ENCODE assay signal across 1 cellular context in the genomic region with DNA sequence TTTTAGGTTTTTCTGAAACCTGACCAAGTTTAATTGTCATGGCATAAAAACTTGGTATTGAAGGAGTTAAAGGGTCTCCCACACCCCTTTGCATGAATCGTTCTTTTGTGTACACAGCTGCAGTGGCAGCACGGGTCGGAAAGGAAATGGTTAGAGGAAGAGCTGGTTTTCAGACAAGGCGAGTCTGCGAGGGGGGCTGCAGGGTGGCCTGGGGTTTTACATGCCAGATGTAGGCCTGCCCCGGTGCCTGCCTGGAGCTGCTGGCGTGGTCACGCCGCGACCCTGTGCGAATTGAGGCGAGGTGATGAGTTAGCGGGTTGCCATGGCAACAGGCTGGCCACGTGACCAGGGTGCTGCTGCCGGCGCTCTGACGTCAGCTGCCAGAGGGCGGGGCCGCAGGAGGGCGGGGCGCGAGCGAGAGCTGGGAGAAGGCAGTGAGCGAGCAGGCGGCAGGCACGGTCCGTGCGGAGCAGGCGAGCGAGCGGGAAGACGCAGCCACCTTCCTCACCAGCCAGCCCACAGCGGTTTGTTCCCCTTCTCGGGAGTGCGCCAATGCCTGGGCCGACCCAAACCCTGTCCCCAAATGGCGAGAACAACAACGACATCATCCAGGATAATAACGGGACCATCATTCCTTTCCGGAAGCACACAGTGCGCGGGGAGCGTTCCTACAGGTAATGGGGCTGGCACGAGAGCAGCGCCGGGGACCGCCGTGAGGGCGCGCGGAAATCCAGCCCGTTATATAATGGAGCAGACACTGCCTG.
A peak's percentile ranks its signal among the peaks of the same experiment; 100 is the strongest.
TF ChIP-seq lines count a peak whose summit lies in the region.

TSS of gene MAPRE2 (plus strand) at position 426 of the 764 bp plus-strand sequence. CDS start at position 553, 127 bp downstream.

TF ChIP-seq in HepG2, 621 proteins besides CTCF, POLR2A, EP300 and RAD21 (continued from another document and continues in another):
- TF ChIP-seq, protein P1, sequence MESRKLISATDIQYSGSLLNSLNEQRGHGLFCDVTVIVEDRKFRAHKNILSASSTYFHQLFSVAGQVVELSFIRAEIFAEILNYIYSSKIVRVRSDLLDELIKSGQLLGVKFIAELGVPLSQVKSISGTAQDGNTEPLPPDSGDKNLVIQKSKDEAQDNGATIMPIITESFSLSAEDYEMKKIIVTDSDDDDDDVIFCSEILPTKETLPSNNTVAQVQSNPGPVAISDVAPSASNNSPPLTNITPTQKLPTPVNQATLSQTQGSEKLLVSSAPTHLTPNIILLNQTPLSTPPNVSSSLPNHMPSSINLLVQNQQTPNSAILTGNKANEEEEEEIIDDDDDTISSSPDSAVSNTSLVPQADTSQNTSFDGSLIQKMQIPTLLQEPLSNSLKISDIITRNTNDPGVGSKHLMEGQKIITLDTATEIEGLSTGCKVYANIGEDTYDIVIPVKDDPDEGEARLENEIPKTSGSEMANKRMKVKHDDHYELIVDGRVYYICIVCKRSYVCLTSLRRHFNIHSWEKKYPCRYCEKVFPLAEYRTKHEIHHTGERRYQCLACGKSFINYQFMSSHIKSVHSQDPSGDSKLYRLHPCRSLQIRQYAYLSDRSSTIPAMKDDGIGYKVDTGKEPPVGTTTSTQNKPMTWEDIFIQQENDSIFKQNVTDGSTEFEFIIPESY (CRISPR knock-in tag; IDR thresholded peaks at IDR 0.05) = no peak
- TF ChIP-seq ISL2 (CRISPR knock-in tag; IDR thresholded peaks at IDR 0.05) (no peak), DBP (CRISPR knock-in tag; IDR thresholded peaks at IDR 0.05; ENCODE audit: not compliant biosample characterization) (no peak), CENPX (CRISPR knock-in tag; IDR thresholded peaks at IDR 0.05) (no peak), HNF1A (IDR thresholded peaks at IDR 0.05; ENCODE audit: low read depth) (no peak; the same call in 1 of the 2 replicates), HNF1A (CRISPR knock-in tag; IDR thresholded peaks at IDR 0.05; ENCODE audit: borderline replicate concordance) (no peak), REXO4 (CRISPR knock-in tag; IDR thresholded peaks at IDR 0.05; ENCODE audit: borderline replicate concordance) (no peak), MAFK (conservative IDR thresholded peaks at IDR 0.05 in 1 of 2, IDR thresholded peaks at IDR 0.05 in 1 of 2; ENCODE audit: low read length in 2 of 2) (no peak; a peak in 1 of 4 replicates), RFXAP (CRISPR knock-in tag; IDR thresholded peaks at IDR 0.05; ENCODE audit: borderline replicate concordance) (peak; percentile 97), ZC3H13 (CRISPR knock-in tag; IDR thresholded peaks at IDR 0.05) (peak; percentile 81; the same call in 1 of the 2 replicates), ATF7 (IDR thresholded peaks at IDR 0.05) (no peak), ATF7 (CRISPR knock-in tag; IDR thresholded peaks at IDR 0.05) (peak; percentile 81), ZNF441 (CRISPR knock-in tag; IDR thresholded peaks at IDR 0.05; ENCODE audit: borderline replicate concordance) (peak; percentile 82; the same call in 1 of the 2 replicates), SNRNP70 (IDR thresholded peaks at IDR 0.05; ENCODE audit: low read depth, low read length) (no peak), ZNF891 (CRISPR knock-in tag; IDR thresholded peaks at IDR 0.05) (no peak), HMG20A (CRISPR knock-in tag; IDR thresholded peaks at IDR 0.05; ENCODE audit: borderline replicate concordance) (no peak), ZNF720 (CRISPR knock-in tag; IDR thresholded peaks at IDR 0.05) (no peak), ZNF567 (CRISPR knock-in tag; IDR thresholded peaks at IDR 0.05; ENCODE audit: borderline replicate concordance) (no peak), CBX2 (IDR thresholded peaks at IDR 0.05; ENCODE audit: low read depth, low read length) (no peak), CBX2 (CRISPR knock-in tag; IDR thresholded peaks at IDR 0.05; ENCODE audit: low read depth) (0 out of 2 replicates have a peak, but pooled peaks have one; percentile 27), ZNF841 (CRISPR knock-in tag; IDR thresholded peaks at IDR 0.05; ENCODE audit: borderline replicate concordance) (no peak; the same call in 1 of the 2 replicates), ZNF20 (CRISPR knock-in tag; IDR thresholded peaks at IDR 0.05) (no peak), POLR2G (IDR thresholded peaks at IDR 0.05; ENCODE audit: low read depth, low read length) (peak; percentile 90), ZNF878 (CRISPR knock-in tag; IDR thresholded peaks at IDR 0.05) (no peak), CC2D1A (CRISPR knock-in tag; IDR thresholded peaks at IDR 0.05) (no peak), CBX5 (CRISPR knock-in tag; IDR thresholded peaks at IDR 0.05; ENCODE audit: borderline replicate concordance) (peak; percentile 65; the same call in 1 of the 2 replicates), TOPORS (CRISPR knock-in tag; IDR thresholded peaks at IDR 0.05) (peak; percentile 77), HOXA5 (CRISPR knock-in tag; IDR thresholded peaks at IDR 0.05) (0 out of 2 replicates have a peak, but pooled peaks have one; percentile 43), SP1 (IDR thresholded peaks at IDR 0.05) (no peak), SP1 (CRISPR knock-in tag; IDR thresholded peaks at IDR 0.05) (peak; percentile 89), TEAD3 (CRISPR knock-in tag; optimal IDR thresholded peaks at IDR 0.05; ENCODE audit: borderline replicate concordance) (peak; percentile 36), ZFP1 (CRISPR knock-in tag; IDR thresholded peaks at IDR 0.05) (no peak), MZF1 (CRISPR knock-in tag; IDR thresholded peaks at IDR 0.05; ENCODE audit: borderline replicate concordance) (no peak), ZNF136 (CRISPR knock-in tag; IDR thresholded peaks at IDR 0.05; ENCODE audit: low read depth) (no peak), ZNF670 (CRISPR knock-in tag; IDR thresholded peaks at IDR 0.05; ENCODE audit: borderline replicate concordance) (peak; percentile 86; the same call in 1 of the 2 replicates), GPN1 (CRISPR knock-in tag; IDR thresholded peaks at IDR 0.05; ENCODE audit: borderline replicate concordance) (no peak), CHD4 (IDR thresholded peaks at IDR 0.05; ENCODE audit: borderline replicate concordance, low read length) (no peak), ZNF546 (CRISPR knock-in tag; conservative IDR thresholded peaks at IDR 0.05) (no peak), ARID2 (CRISPR knock-in tag; IDR thresholded peaks at IDR 0.05; ENCODE audit: borderline replicate concordance) (peak; percentile 86), ZNF557 (CRISPR knock-in tag; IDR thresholded peaks at IDR 0.05) (no peak), ZNF619 (CRISPR knock-in tag; IDR thresholded peaks at IDR 0.05) (peak; percentile 57; the same call in 1 of the 2 replicates), HDAC6 (IDR thresholded peaks at IDR 0.05; ENCODE audit: low read depth, low read length) (no peak), SALL1 (CRISPR knock-in tag; IDR thresholded peaks at IDR 0.05) (peak; percentile 85), CSRNP2 (CRISPR knock-in tag; conservative IDR thresholded peaks at IDR 0.05; ENCODE audit: low read depth) (no peak), ETV5 (CRISPR knock-in tag; IDR thresholded peaks at IDR 0.05; ENCODE audit: borderline replicate concordance) (no peak; the same call in 1 of the 2 replicates), AGO1 (IDR thresholded peaks at IDR 0.05; ENCODE audit: low read depth, low read length, poor library complexity, severe bottlenecking) (no peak)
- TF ChIP-seq, protein P2, sequence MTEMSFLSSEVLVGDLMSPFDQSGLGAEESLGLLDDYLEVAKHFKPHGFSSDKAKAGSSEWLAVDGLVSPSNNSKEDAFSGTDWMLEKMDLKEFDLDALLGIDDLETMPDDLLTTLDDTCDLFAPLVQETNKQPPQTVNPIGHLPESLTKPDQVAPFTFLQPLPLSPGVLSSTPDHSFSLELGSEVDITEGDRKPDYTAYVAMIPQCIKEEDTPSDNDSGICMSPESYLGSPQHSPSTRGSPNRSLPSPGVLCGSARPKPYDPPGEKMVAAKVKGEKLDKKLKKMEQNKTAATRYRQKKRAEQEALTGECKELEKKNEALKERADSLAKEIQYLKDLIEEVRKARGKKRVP (CRISPR knock-in tag; IDR thresholded peaks at IDR 0.05) = peak in 1 of 2 experiments; percentile 28; a peak in 1 of 4 replicates
- TF ChIP-seq, protein P3, sequence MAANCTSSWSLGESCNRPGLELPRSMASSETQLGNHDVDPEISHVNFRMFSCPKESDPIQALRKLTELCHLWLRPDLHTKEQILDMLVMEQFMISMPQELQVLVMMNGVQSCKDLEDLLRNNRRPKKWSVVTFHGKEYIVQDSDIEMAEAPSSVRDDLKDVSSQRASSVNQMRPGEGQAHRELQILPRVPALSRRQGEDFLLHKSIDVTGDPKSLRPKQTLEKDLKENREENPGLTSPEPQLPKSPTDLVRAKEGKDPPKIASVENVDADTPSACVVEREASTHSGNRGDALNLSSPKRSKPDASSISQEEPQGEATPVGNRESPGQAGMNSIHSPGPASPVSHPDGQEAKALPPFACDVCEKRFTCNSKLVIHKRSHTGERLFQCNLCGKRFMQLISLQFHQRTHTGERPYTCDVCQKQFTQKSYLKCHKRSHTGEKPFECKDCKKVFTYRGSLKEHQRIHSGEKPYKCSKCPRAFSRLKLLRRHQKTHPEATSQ (CRISPR knock-in tag; IDR thresholded peaks at IDR 0.05; ENCODE audit: borderline replicate concordance) = no peak; the same call in 1 of the 2 replicates
- TF ChIP-seq, protein P4, sequence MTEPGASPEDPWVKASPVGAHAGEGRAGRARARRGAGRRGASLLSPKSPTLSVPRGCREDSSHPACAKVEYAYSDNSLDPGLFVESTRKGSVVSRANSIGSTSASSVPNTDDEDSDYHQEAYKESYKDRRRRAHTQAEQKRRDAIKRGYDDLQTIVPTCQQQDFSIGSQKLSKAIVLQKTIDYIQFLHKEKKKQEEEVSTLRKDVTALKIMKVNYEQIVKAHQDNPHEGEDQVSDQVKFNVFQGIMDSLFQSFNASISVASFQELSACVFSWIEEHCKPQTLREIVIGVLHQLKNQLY (CRISPR knock-in tag; IDR thresholded peaks at IDR 0.05) = peak; percentile 90
- TF ChIP-seq, protein P5, sequence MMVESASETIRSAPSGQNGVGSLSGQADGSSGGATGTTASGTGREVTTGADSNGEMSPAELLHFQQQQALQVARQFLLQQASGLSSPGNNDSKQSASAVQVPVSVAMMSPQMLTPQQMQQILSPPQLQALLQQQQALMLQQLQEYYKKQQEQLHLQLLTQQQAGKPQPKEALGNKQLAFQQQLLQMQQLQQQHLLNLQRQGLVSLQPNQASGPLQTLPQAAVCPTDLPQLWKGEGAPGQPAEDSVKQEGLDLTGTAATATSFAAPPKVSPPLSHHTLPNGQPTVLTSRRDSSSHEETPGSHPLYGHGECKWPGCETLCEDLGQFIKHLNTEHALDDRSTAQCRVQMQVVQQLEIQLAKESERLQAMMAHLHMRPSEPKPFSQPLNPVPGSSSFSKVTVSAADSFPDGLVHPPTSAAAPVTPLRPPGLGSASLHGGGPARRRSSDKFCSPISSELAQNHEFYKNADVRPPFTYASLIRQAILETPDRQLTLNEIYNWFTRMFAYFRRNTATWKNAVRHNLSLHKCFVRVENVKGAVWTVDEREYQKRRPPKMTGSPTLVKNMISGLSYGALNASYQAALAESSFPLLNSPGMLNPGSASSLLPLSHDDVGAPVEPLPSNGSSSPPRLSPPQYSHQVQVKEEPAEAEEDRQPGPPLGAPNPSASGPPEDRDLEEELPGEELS (CRISPR knock-in tag; IDR thresholded peaks at IDR 0.05) = no peak
